Comparison of ENCODE assay signal across 19 cellular contexts in the genomic region with DNA sequence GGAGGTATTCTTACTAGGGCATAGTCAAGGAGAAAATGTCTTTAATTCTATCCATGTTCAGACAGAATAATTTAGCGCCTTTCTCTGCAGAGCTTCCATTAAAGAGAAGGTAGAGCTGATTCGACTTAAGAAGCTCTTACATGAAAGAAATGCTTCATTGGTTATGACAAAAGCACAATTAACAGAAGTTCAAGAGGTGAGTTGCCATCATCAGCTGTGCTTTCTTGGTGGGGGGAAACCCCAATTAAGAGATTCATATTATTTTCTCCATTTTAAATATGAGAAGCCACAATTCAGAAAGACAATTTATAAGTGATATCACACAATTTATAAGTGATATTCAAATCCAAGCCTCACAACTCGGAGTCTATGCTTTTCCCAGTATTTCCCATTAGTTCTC. TPM values are rescaled to one million over a fixed set of nuclear protein-coding genes. Genes with fewer than 3 reads are reported as not detected.
DNase-seq lines count a peak whose midpoint lies in the region; ATAC-seq and TF ChIP-seq lines count a peak whose summit lies in the region.
"Had no signal": no experiment of that assay in that cellular context is flagged by ENCODE, and none has a peak within 500 bp of the region (broad histone marks: within the 10 kb centered on the region; RNA-seq: fewer than 3 reads in every experiment).

No MANE protein-coding gene starts in this region.

- peak overlapping the region in 1 of 2 donors; percentile 58 for H3K9ac ChIP-seq in liver (ENCODE audit: low read depth in 1 of 2, low read length in 2 of 2)

- no peak for TF ChIP-seq RAD21 in liver (IDR thresholded peaks at IDR 0.05)

- no peaks in the 10 kb centered on the region for H3K9me3 Mint-ChIP-seq in T-cell
- H3K9me3 Mint-ChIP-seq: dendritic cell treated with granulocyte-macrophage colony-stimulating factor and Interleukin-4, amounts not matched to agents 40 ng/mL and 50 ng/mL, for 4 days had no signal

- H3K4me3 ChIP-seq in heart right ventricle (no peak overlapping the region), liver (ENCODE audit: low read depth in 1 of 3, low read length in 3 of 3) (no peak overlapping the region), upper lobe of right lung (no peak overlapping the region)

- no peak for ATAC-seq in heart right ventricle
- no peak for ATAC-seq in left cardiac atrium
- ATAC-seq in T-cell (replicated peaks in 1 of 4), result no peak
- no peak for ATAC-seq in upper lobe of right lung
- ATAC-seq in GM18511 (IDR thresholded peaks at IDR 0.05; ENCODE audit: unreplicated experiment), result no peak

- intact Hi-C loops in heart right ventricle (cut with DNase I) (loop anchor here in 1 of 10 donors (5.0 kb wide), 1 partner anchor 40 kb away; a partner anchor contains a TSS), left cardiac atrium (cut with DNase I) (no loop called here), upper lobe of right lung (cut with DNase I) (no loop called here)

- H3K27me3 ChIP-seq in heart right ventricle (peaks cover 0 to 3% (median 0%) of the 10 kb centered on the region in 7 donors), liver (ENCODE audit: control insufficient read depth in 4 of 4, insufficient read depth in 4 of 4, low read length in 3 of 4) (no peaks in the 10 kb centered on the region), upper lobe of right lung (no peaks in the 10 kb centered on the region)
- H3K27me3 ChIP-seq: adrenal gland had no signal

- H3K4me1 Mint-ChIP-seq in T-cell, result peaks cover 17 to 24% (median 21%) of the 10 kb centered on the region in 3 donors

- H3K4me1 ChIP-seq in heart right ventricle (peaks cover 0 to 13% (median 0%) of the 10 kb centered on the region in 9 donors), liver (ENCODE audit: control insufficient read depth in 4 of 4, insufficient read depth in 4 of 4, low read length in 3 of 4) (peaks cover 0 to 11% (median 7%) of the 10 kb centered on the region in 4 donors), upper lobe of right lung (peaks cover 7% of the 10 kb centered on the region)
- H3K4me1 ChIP-seq: uterus had no signal

- H3K4me3 Mint-ChIP-seq in T-cell, result peak overlapping the region in 1 of 3 donors; percentile 84

- peak overlapping the region; percentile 84 to 87 for H3K27ac Mint-ChIP-seq in T-cell

- no peaks in the 10 kb centered on the region for H3K36me3 ChIP-seq in heart right ventricle
- no peaks in the 10 kb centered on the region for H3K36me3 ChIP-seq in liver (ENCODE audit: control insufficient read depth in 4 of 4, insufficient read depth in 3 of 4, low read depth in 1 of 4, low read length in 3 of 4)
- no peaks in the 10 kb centered on the region for H3K36me3 ChIP-seq in upper lobe of right lung
- H3K36me3 ChIP-seq: adrenal gland, neutrophil, uterus had no signal

- CTCF ChIA-PET in T-cell (lab: Charles Lee), result no interaction called here

- no peaks in the 10 kb centered on the region for H3K9me3 ChIP-seq in heart right ventricle
- H3K9me3 ChIP-seq in liver (ENCODE audit: control insufficient read depth in 4 of 4, low read length in 3 of 4), result no peaks in the 10 kb centered on the region
- H3K9me3 ChIP-seq in upper lobe of right lung, result no peaks in the 10 kb centered on the region
- H3K9me3 ChIP-seq: adrenal gland, neutrophil, uterus had no signal

- POLR2A ChIA-PET in T-cell (lab: Charles Lee), result no interaction called here

- H3K36me3 Mint-ChIP-seq in T-cell, result no peaks in the 10 kb centered on the region

- no peak for TF ChIP-seq CTCF in heart right ventricle (IDR thresholded peaks at IDR 0.05)
- TF ChIP-seq CTCF in liver (IDR thresholded peaks at IDR 0.05; ENCODE audit: low read depth, low read length, missing input control), result no peak
- no peak for TF ChIP-seq CTCF in upper lobe of right lung (IDR thresholded peaks at IDR 0.05)

- no peak for DNase-seq in heart right ventricle
- DNase-seq in left cardiac atrium, result no peak
- DNase-seq in T-cell, result no peak
- no peak for DNase-seq in upper lobe of right lung
- no peak for DNase-seq in HPDE6-E6E7 (ENCODE audit: extremely low spot score)
- DNase-seq in cerebellar nuclear complex (lab: John Stamatoyannopoulos, UW), result no peak
- DNase-seq: adrenal gland; EL; kidney glomerular epithelial cell; NCI-H2171 treated with DMSO at 0.1 percent for 48 hours; RPMI8226; stimulated activated CD4-positive, alpha-beta T cell treated with anti-CD3 and anti-CD28 coated beads, Interleukin-15, amount 100 ng/mL, for 24 hours; stimulated activated CD8-positive, alpha-beta memory T cell treated with anti-CD3 and anti-CD28 coated beads, Interleukin-4, amount 100 ng/mL, for 48 hours; uterus had no signal

- H3K27me3 Mint-ChIP-seq in T-cell, result peaks cover 3% of the 10 kb centered on the region in 2 donors

- WGBS in heart right ventricle, 2 donors, result 85 to 86% methylated on average over 3 of the region's 3 CpGs
- 81% methylated on average over 3 of the region's 3 CpGs for WGBS in liver

- peak overlapping the region in 7 of 10 donors; percentile 53 to 85 (median 69) for H3K27ac ChIP-seq in heart right ventricle
- H3K27ac ChIP-seq in liver (ENCODE audit: low read depth in 1 of 2, low read length in 2 of 2), result peak overlapping the region; percentile 87 to 99
- H3K27ac ChIP-seq in upper lobe of right lung, result peak overlapping the region; percentile 78
- H3K27ac ChIP-seq: uterus had no signal

TF ChIP-seq in liver, 16 proteins besides CTCF, POLR2A, EP300 and RAD21 (continues in another document):
- TF ChIP-seq TAF1 (conservative IDR thresholded peaks at IDR 0.05) (no peak), JUND (IDR thresholded peaks at IDR 0.05) (no peak), EGR1 (IDR thresholded peaks at IDR 0.05; ENCODE audit: low read depth in 2 of 2) (no peak), HNF4G (IDR thresholded peaks at IDR 0.05) (no peak), NR2F2 (IDR thresholded peaks at IDR 0.05) (no peak), FOXA1 (IDR thresholded peaks at IDR 0.05) (no peak), HNF4A (conservative IDR thresholded peaks at IDR 0.05) (no peak), GABPA (IDR thresholded peaks at IDR 0.05 in 1 of 2, conservative IDR thresholded peaks at IDR 0.05 in 1 of 2) (no peak), FOXA2 (IDR thresholded peaks at IDR 0.05) (no peak), SP1 (IDR thresholded peaks at IDR 0.05) (no peak)
- TF ChIP-seq, protein P1, sequence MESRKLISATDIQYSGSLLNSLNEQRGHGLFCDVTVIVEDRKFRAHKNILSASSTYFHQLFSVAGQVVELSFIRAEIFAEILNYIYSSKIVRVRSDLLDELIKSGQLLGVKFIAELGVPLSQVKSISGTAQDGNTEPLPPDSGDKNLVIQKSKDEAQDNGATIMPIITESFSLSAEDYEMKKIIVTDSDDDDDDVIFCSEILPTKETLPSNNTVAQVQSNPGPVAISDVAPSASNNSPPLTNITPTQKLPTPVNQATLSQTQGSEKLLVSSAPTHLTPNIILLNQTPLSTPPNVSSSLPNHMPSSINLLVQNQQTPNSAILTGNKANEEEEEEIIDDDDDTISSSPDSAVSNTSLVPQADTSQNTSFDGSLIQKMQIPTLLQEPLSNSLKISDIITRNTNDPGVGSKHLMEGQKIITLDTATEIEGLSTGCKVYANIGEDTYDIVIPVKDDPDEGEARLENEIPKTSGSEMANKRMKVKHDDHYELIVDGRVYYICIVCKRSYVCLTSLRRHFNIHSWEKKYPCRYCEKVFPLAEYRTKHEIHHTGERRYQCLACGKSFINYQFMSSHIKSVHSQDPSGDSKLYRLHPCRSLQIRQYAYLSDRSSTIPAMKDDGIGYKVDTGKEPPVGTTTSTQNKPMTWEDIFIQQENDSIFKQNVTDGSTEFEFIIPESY (IDR thresholded peaks at IDR 0.05), result no peak
- TF ChIP-seq, protein P2, sequence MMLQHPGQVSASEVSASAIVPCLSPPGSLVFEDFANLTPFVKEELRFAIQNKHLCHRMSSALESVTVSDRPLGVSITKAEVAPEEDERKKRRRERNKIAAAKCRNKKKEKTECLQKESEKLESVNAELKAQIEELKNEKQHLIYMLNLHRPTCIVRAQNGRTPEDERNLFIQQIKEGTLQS (IDR thresholded peaks at IDR 0.05), result no peak
- TF ChIP-seq, protein P3, sequence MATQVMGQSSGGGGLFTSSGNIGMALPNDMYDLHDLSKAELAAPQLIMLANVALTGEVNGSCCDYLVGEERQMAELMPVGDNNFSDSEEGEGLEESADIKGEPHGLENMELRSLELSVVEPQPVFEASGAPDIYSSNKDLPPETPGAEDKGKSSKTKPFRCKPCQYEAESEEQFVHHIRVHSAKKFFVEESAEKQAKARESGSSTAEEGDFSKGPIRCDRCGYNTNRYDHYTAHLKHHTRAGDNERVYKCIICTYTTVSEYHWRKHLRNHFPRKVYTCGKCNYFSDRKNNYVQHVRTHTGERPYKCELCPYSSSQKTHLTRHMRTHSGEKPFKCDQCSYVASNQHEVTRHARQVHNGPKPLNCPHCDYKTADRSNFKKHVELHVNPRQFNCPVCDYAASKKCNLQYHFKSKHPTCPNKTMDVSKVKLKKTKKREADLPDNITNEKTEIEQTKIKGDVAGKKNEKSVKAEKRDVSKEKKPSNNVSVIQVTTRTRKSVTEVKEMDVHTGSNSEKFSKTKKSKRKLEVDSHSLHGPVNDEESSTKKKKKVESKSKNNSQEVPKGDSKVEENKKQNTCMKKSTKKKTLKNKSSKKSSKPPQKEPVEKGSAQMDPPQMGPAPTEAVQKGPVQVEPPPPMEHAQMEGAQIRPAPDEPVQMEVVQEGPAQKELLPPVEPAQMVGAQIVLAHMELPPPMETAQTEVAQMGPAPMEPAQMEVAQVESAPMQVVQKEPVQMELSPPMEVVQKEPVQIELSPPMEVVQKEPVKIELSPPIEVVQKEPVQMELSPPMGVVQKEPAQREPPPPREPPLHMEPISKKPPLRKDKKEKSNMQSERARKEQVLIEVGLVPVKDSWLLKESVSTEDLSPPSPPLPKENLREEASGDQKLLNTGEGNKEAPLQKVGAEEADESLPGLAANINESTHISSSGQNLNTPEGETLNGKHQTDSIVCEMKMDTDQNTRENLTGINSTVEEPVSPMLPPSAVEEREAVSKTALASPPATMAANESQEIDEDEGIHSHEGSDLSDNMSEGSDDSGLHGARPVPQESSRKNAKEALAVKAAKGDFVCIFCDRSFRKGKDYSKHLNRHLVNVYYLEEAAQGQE (IDR thresholded peaks at IDR 0.05), result no peak
- TF ChIP-seq, protein P4, sequence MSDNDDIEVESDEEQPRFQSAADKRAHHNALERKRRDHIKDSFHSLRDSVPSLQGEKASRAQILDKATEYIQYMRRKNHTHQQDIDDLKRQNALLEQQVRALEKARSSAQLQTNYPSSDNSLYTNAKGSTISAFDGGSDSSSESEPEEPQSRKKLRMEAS (IDR thresholded peaks at IDR 0.05), result no peak

RNA-seq across cellular contexts. Expression of a gene that starts 27.8 kb away (rescaled TPM):
- total RNA-seq in heart right ventricle (under 1 TPM in 9 of 10 donors, not detected in 1; 0.12 to 0.85 (median 0.34) TPM), left cardiac atrium (under 1 TPM; 0.26 to 0.38 TPM), T-cell (under 1 TPM in 2 of 5 donors, not detected in 3; 0.16 to 0.76 TPM), liver (1 to 10 TPM in 1 of 2 donors, under 1 TPM in 1; 0.42 to 1.3 TPM), upper lobe of right lung (1.7 TPM)
- polyA plus RNA-seq in heart right ventricle (under 1 TPM; 0.19 to 0.73 TPM), liver (under 1 TPM; 0.27 to 0.38 TPM)
- total RNA-seq: fibroblast of villous mesenchyme had no signal

RNA-seq across cellular contexts. Expression of a gene that starts 38.4 kb away (rescaled TPM):
- total RNA-seq in heart right ventricle (100 to 1,000 TPM; 227 to 300 (median 259) TPM), left cardiac atrium (100 to 1,000 TPM; 254 TPM), T-cell (100 to 1,000 TPM; 417 to 530 (median 441) TPM), liver (100 to 1,000 TPM; 286 to 384 TPM), upper lobe of right lung (368 TPM)
- polyA plus RNA-seq in heart right ventricle (100 to 1,000 TPM; 320 to 358 TPM), liver (100 to 1,000 TPM; 119 to 254 TPM)
